In the genomic region with DNA sequence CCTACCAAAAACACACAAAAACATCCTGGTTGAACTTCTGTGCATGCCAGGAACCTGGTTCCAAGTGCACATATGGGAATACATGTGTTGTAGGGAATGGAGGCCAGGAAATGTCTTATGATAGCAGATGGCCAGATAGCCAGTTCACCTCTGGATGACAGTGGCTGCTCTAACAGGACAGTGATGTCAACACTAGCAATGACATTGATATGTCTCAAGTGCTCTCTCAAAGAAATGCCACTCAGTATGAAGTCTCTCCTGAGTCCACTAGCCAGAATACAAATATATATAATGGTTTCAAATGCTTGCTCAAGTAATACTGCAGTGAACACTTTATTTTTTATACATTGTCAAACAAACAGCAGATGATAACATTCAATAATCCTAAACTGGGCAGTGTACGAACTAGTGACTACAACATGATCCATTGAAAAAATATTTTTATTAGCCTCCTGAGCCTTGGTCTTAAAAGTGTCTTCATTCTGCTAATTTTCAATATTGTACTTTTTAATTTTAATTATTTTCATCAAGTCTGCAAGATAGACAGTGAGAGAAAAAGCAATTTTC, we compare ENCODE assay signal across 31 cellular contexts. TPM values are rescaled to one million over a fixed set of nuclear protein-coding genes. Genes with fewer than 3 reads are reported as not detected.
"Had no signal": no experiment of that assay in that cellular context is flagged by ENCODE, and none has a peak within 500 bp of the region (broad histone marks: within the 10 kb centered on the region; RNA-seq: fewer than 3 reads in every experiment).

No MANE protein-coding gene starts in this region.

- H3K4me1 Mint-ChIP-seq: endodermal cell; mesothelial cell of epicardium; naive B cell; naive thymus-derived CD8-positive, alpha-beta T cell had no signal

- H3K27ac Mint-ChIP-seq: dendritic cell treated with granulocyte-macrophage colony-stimulating factor and Interleukin-4, amounts not matched to agents 40 ng/mL and 50 ng/mL, for 4 days; effector memory CD8-positive, alpha-beta T cell; endodermal cell; mesothelial cell of epicardium; naive B cell; naive thymus-derived CD8-positive, alpha-beta T cell had no signal

- H3K36me3 ChIP-seq: colonic mucosa, esophagus squamous epithelium, gastrocnemius medialis, heart right ventricle, left lung, lower lobe of right lung had no signal

- H3K9me3 Mint-ChIP-seq: dendritic cell treated with granulocyte-macrophage colony-stimulating factor and Interleukin-4, amounts not matched to agents 40 ng/mL and 50 ng/mL, for 4 days had no signal

- DNase-seq: colonic mucosa; cortex of kidney; effector CD8-positive, alpha-beta T cell; effector memory CD8-positive, alpha-beta T cell; endodermal cell; erythroblast; esophagus squamous epithelium; foreskin fibroblast; foreskin melanocyte; gastrocnemius medialis; glutamatergic neuron; head of caudate nucleus; heart right ventricle; hippocampal formation; left cardiac atrium; left lung; lower lobe of right lung; mesenchymal stem cell; mucosa of descending colon; naive B cell; naive thymus-derived CD8-positive, alpha-beta T cell had no signal

- ATAC-seq: effector memory CD8-positive, alpha-beta T cell; esophagus mucosa; gastrocnemius medialis; left lung; lower lobe of right lung; mucosa of descending colon; naive thymus-derived CD8-positive, alpha-beta T cell had no signal

- H3K4me3 Mint-ChIP-seq: dendritic cell treated with granulocyte-macrophage colony-stimulating factor and Interleukin-4, amounts not matched to agents 40 ng/mL and 50 ng/mL, for 4 days; effector memory CD8-positive, alpha-beta T cell; endodermal cell; mesothelial cell of epicardium; naive B cell; naive thymus-derived CD8-positive, alpha-beta T cell had no signal

- H3K27ac ChIP-seq: colonic mucosa, epithelial cell of prostate, esophagus squamous epithelium, gastrocnemius medialis, heart right ventricle, left lung, lower lobe of right lung had no signal

- H3K9me3 ChIP-seq: colonic mucosa, esophagus squamous epithelium, gastrocnemius medialis, lower lobe of right lung, mucosa of descending colon had no signal

- H3K27me3 Mint-ChIP-seq: dendritic cell treated with granulocyte-macrophage colony-stimulating factor and Interleukin-4, amounts not matched to agents 40 ng/mL and 50 ng/mL, for 4 days; effector memory CD8-positive, alpha-beta T cell; naive B cell; naive thymus-derived CD8-positive, alpha-beta T cell had no signal

- H3K4me3 ChIP-seq: colonic mucosa, esophagus squamous epithelium, gastrocnemius medialis, heart right ventricle, left lung, lower lobe of right lung, mucosa of descending colon had no signal

- H3K36me3 Mint-ChIP-seq: mesothelial cell of epicardium; naive B cell; naive thymus-derived CD8-positive, alpha-beta T cell had no signal

- H3K27me3 ChIP-seq: colonic mucosa, esophagus squamous epithelium, gastrocnemius medialis, heart right ventricle, left lung had no signal

- H3K4me1 ChIP-seq: colonic mucosa, esophagus squamous epithelium, gastrocnemius medialis, left lung, lower lobe of right lung had no signal

RNA-seq across cellular contexts. Expression of gene PCDH15, which starts 26.0 kb away (rescaled TPM):
- total RNA-seq: colonic mucosa; dermis microvascular lymphatic vessel endothelial cell; esophagus mucosa; esophagus squamous epithelium; gastrocnemius medialis; glomerular endothelial cell; kidney epithelial cell; lower leg skin; mesenteric fat pad; myocyte; naive thymus-derived CD8-positive, alpha-beta T cell had no signal
